In genomic region chr9:92424340-92424739, GRCh38 we compare ENCODE assay signal across 15 cellular contexts. TPM values are rescaled to one million over a fixed set of nuclear protein-coding genes. Genes with fewer than 3 reads are reported as not detected.
DNase-seq lines count a peak whose midpoint lies in the region; ATAC-seq and TF ChIP-seq lines count a peak whose summit lies in the region.
"Had no signal": no experiment of that assay in that cellular context is flagged by ENCODE, and none has a peak within 500 bp of the region (broad histone marks: within the 10 kb centered on the region; RNA-seq: fewer than 3 reads in every experiment).

Gene OMD (minus strand): TSS chr9:92424471. CDS start chr9:92417558, 6,913 bp downstream.

- H3K27me3 ChIP-seq in Karpas-422 (ENCODE audit: low read length) (no peaks in the 10 kb centered on the region), esophagus muscularis mucosa (no peaks in the 10 kb centered on the region), transverse colon (no peaks in the 10 kb centered on the region)
- H3K27me3 ChIP-seq: left lung had no signal

- no peaks in the 10 kb centered on the region for H3K27me3 Mint-ChIP-seq in nephron (ENCODE audit: low read depth)
- H3K27me3 Mint-ChIP-seq: activated naive CD8-positive, alpha-beta T cell; CD4-positive, alpha-beta T cell; dendritic cell treated with granulocyte-macrophage colony-stimulating factor and Interleukin-4, amounts not matched to agents 40 ng/mL and 50 ng/mL, for 4 days had no signal

- H3K36me3 ChIP-seq in Karpas-422 (ENCODE audit: insufficient read depth, low read length): no peaks in the 10 kb centered on the region
- no peaks in the 10 kb centered on the region for H3K36me3 ChIP-seq in esophagus muscularis mucosa
- H3K36me3 ChIP-seq in transverse colon: no peaks in the 10 kb centered on the region
- H3K36me3 ChIP-seq: left lung had no signal

- peak within 1 kb of the TSS in 2 of 3 experiments; percentile 0 to 66 for H3K4me3 Mint-ChIP-seq in nephron
- H3K4me3 Mint-ChIP-seq: activated naive CD8-positive, alpha-beta T cell; CD4-positive, alpha-beta T cell; dendritic cell treated with granulocyte-macrophage colony-stimulating factor and Interleukin-4, amounts not matched to agents 40 ng/mL and 50 ng/mL, for 4 days; GM23338 had no signal

- peaks cover 23% of the 10 kb centered on the region for H3K79me2 ChIP-seq in Karpas-422 (ENCODE audit: low read length)

- peak within 1 kb of the TSS; percentile 19; the same call in 1 of the 2 replicates for H3K9ac ChIP-seq in Karpas-422 (ENCODE audit: low read length)

- no peaks in the 10 kb centered on the region for H3K36me3 Mint-ChIP-seq in nephron (ENCODE audit: low read depth)

- in situ Hi-C loops in transverse colon (cut with MboI; ENCODE audit: low pct_ligation_motif_present in 1 of 4, low pct_unique_long_range_greater_than_20kb in 1 of 4, low sequenced_read_pairs in 3 of 4): no loop called here

- DNase-seq in Karpas-422 (no peak), esophagus muscularis mucosa (ENCODE audit: extremely low spot score) (no peak), transverse colon (no peak), NCI-H187 treated with DMSO at 0.1 percent for 48 hours (lab: John Stamatoyannopoulos, UW) (no peak)
- DNase-seq in stimulated activated naive CD8-positive, alpha-beta T cell treated with anti-CD3 and anti-CD28 coated beads, Interleukin-15, Interleukin-2, amounts not matched to agents 100 U/mL and 50 U/mL, for 24 hours: no peak
- DNase-seq: CD4-positive, alpha-beta T cell; left lung; NCI-H2029; SHP77 treated with DMSO at 0.1 percent for 48 hours had no signal

- no peak within 1 kb of the TSS for H3K4me2 ChIP-seq in Karpas-422 (ENCODE audit: low read depth, low read length, poor library complexity, severe bottlenecking)
- H3K4me2 ChIP-seq: GM23338 had no signal

- no peak for ATAC-seq in HG02588 (IDR thresholded peaks at IDR 0.05; ENCODE audit: unreplicated experiment)
- ATAC-seq in stimulated activated naive CD8-positive, alpha-beta T cell treated with anti-CD3 and anti-CD28 coated beads, Interleukin-15, Interleukin-2, amounts not matched to agents 100 U/mL and 50 U/mL, for 24 hours: no peak
- ATAC-seq: GM23338, left lung had no signal

- H3K4me3 ChIP-seq in Karpas-422 (ENCODE audit: low read length): no peak within 1 kb of the TSS
- peak within 1 kb of the TSS; percentile 28 to 39 (median 34) for H3K4me3 ChIP-seq in esophagus muscularis mucosa
- H3K4me3 ChIP-seq in transverse colon: peak within 1 kb of the TSS in 1 of 4 donors; percentile 14
- H3K4me3 ChIP-seq: GM23338, left lung had no signal

- peaks cover 50% of the 10 kb centered on the region for H3K4me1 Mint-ChIP-seq in nephron

- H3K9me3 Mint-ChIP-seq in nephron: no peaks in the 10 kb centered on the region
- H3K9me3 Mint-ChIP-seq: CD4-positive, alpha-beta T cell; dendritic cell treated with granulocyte-macrophage colony-stimulating factor and Interleukin-4, amounts not matched to agents 40 ng/mL and 50 ng/mL, for 4 days; GM23338 had no signal

- intact Hi-C loops in esophagus muscularis mucosa (cut with DNase I): no loop called here
- intact Hi-C loops in transverse colon (cut with DNase I; ENCODE audit: low total_unique reads): no loop called here

- no peaks in the 10 kb centered on the region for H4K20me1 ChIP-seq in Karpas-422 (ENCODE audit: insufficient read depth, low read depth, low read length)

- TF ChIP-seq EP300 in esophagus muscularis mucosa (IDR thresholded peaks at IDR 0.05): no peak
- TF ChIP-seq EP300 in transverse colon (IDR thresholded peaks at IDR 0.05; ENCODE audit: low read depth): no peak

- no peaks in the 10 kb centered on the region for H3K9me2 ChIP-seq in Karpas-422 (replicated peaks; ENCODE audit: insufficient read depth, low read length)

- peaks cover 45% of the 10 kb centered on the region for H3K4me1 ChIP-seq in Karpas-422 (ENCODE audit: low read length)
- H3K4me1 ChIP-seq in esophagus muscularis mucosa: peaks cover 0 to 36% (median 28%) of the 10 kb centered on the region in 4 donors
- H3K4me1 ChIP-seq in transverse colon: peaks cover 0 to 18% (median 0%) of the 10 kb centered on the region in 4 donors
- H3K4me1 ChIP-seq: left lung had no signal

- H3K27ac Mint-ChIP-seq in nephron: peak within 1 kb of the TSS; percentile 97 to 99 (median 98)
- H3K27ac Mint-ChIP-seq: activated naive CD8-positive, alpha-beta T cell; CD4-positive, alpha-beta T cell; dendritic cell treated with granulocyte-macrophage colony-stimulating factor and Interleukin-4, amounts not matched to agents 40 ng/mL and 50 ng/mL, for 4 days; GM23338 had no signal

- 45% methylated on average over 1 of the region's 1 CpG for WGBS in esophagus muscularis mucosa
- 50 to 59% methylated on average over 1 of the region's 1 CpG for WGBS in transverse colon (ENCODE audit: low coverage in 1 of 2), 2 donors

- H3K9me3 ChIP-seq in Karpas-422 (ENCODE audit: low read length) (no peaks in the 10 kb centered on the region), esophagus muscularis mucosa (no peaks in the 10 kb centered on the region), transverse colon (no peaks in the 10 kb centered on the region)
- H3K9me3 ChIP-seq: left lung had no signal

- H3K27ac ChIP-seq in Karpas-422 (ENCODE audit: low read length): peak within 1 kb of the TSS; percentile 67
- H3K27ac ChIP-seq in esophagus muscularis mucosa (replicated peaks in 1 of 4): peak within 1 kb of the TSS; percentile 37 to 56 (median 55)
- H3K27ac ChIP-seq in transverse colon: peak within 1 kb of the TSS in 3 of 4 donors; percentile 16 to 59 (median 30)
- H3K27ac ChIP-seq: VCaP had no signal

- TF ChIP-seq CTCF in esophagus muscularis mucosa (IDR thresholded peaks at IDR 0.05) (no peak), nephron (IDR thresholded peaks at IDR 0.05; ENCODE audit: unreplicated experiment in 3 of 3) (no peak), transverse colon (IDR thresholded peaks at IDR 0.05) (no peak)

- TF ChIP-seq POLR2A in esophagus muscularis mucosa (IDR thresholded peaks at IDR 0.05; ENCODE audit: low read depth) (no peak), transverse colon (IDR thresholded peaks at IDR 0.05) (no peak)

- no peak within 1 kb of the TSS for H2AFZ ChIP-seq in Karpas-422 (ENCODE audit: low read length)
- H2AFZ ChIP-seq: GM23338 had no signal

RNA-seq across cellular contexts. Expression of gene OMD, which starts in this region (rescaled TPM):
- not detected in 2 replicates for total RNA-seq in Karpas-422 (2014; rRNA removed; shearing (Covaris generic); ENCODE audit: low replicate concordance)
- total RNA-seq in esophagus muscularis mucosa (10 to 100 TPM; 18.9 to 26.2 (median 21.4) TPM), transverse colon (1 to 10 TPM in 2 of 4 donors, under 1 TPM in 1, not detected in 1; 0.80 to 6.7 (median 2.2) TPM)
- total RNA-seq: CD4-positive, alpha-beta T cell; GM23338 had no signal
